Comparison of ENCODE assay signal across 8 cellular contexts in genomic region chr17:68455756-68456528, GRCh38. TPM values are rescaled to one million over a fixed set of nuclear protein-coding genes. Genes with fewer than 3 reads are reported as not detected.
DNase-seq lines count a peak whose midpoint lies in the region; ATAC-seq, FAIRE-seq and TF ChIP-seq lines count a peak whose summit lies in the region.

No MANE protein-coding gene starts in this region.

- CTCF ChIA-PET in Panc1 (lab: Charles Lee), result no interaction called here

- H3K4me3 ChIP-seq in Panc1 (ENCODE audit: low read depth in 2 of 2, low read length in 2 of 2), result peak overlapping the region; percentile 71

- no peak for ATAC-seq in Panc1
- no peak for ATAC-seq in GM21367 (IDR thresholded peaks at IDR 0.05; ENCODE audit: unreplicated experiment)
- ATAC-seq in HG03439 (IDR thresholded peaks at IDR 0.05; ENCODE audit: unreplicated experiment), result no peak

- no peaks in the 10 kb centered on the region for H3K36me3 ChIP-seq in Panc1 (ENCODE audit: control insufficient read depth, insufficient read depth, low read length)

- no peaks in the 10 kb centered on the region for H3K36me3 Mint-ChIP-seq in nephron progenitor cell (ENCODE audit: low read depth)

- POLR2A ChIA-PET in Panc1 (lab: Charles Lee), result interaction anchor here (0.6 kb wide), 1 partner anchor 187 kb away, joined by 4 read pairs; no protein-coding TSS in a partner anchor

- peak overlapping the region; percentile 93 for H3K4me3 Mint-ChIP-seq in nephron progenitor cell

- H3K27me3 Mint-ChIP-seq in nephron progenitor cell (ENCODE audit: low read depth, poor library complexity), result peaks cover 17% of the 10 kb centered on the region

- H3K27ac Mint-ChIP-seq in nephron progenitor cell, result no peak overlapping the region

- peaks cover 56% of the 10 kb centered on the region for H3K4me1 Mint-ChIP-seq in nephron progenitor cell

- in situ Hi-C loops in Panc1 (cut with HindIII; ENCODE audit: low pct_unique_long_range_greater_than_20kb, low sequenced_read_pairs), result no loop called here

- H3K27me3 ChIP-seq in Panc1 (ENCODE audit: control insufficient read depth, insufficient read depth, low read length), result no peaks in the 10 kb centered on the region

- TF ChIP-seq POLR2A in H54 (IDR thresholded peaks at IDR 0.05; ENCODE audit: low read depth, low read length), result no peak

- TF ChIP-seq CTCF in AG09319 (IDR thresholded peaks at IDR 0.05; ENCODE audit: low read depth, low read length) (no peak), Panc1 (IDR thresholded peaks at IDR 0.05) (no peak), nephron progenitor cell (IDR thresholded peaks at IDR 0.05) (no peak)

- FAIRE-seq in H54 (lab: Jason Lieb, UNC), result peak; percentile 78

- DNase-seq in AG09319 (ENCODE audit: extremely low read depth, low read depth) (peak; percentile 81), H54 (ENCODE audit: insufficient read length, low spot score) (peak; percentile 70), Panc1 (ENCODE audit: low read depth, low spot score) (no peak), epidermal melanocyte (ENCODE audit: insufficient read length, low spot score) (peak; percentile 49), nephron progenitor cell (no peak)
- no peak for DNase-seq in stimulated activated CD4-positive, alpha-beta T cell treated with anti-CD3 and anti-CD28 coated beads, Interleukin-2, amount 100 ng/mL, for 24 hours

- no TSS peak for BruUV-seq in Panc1 (replicated peaks; lab: Mats Ljungman, UMichigan)

- H3K9me3 ChIP-seq in Panc1 (ENCODE audit: control insufficient read depth, insufficient read depth, low read depth, low read length), result no peaks in the 10 kb centered on the region

- peak overlapping the region; percentile 70 for H3K27ac ChIP-seq in Panc1 (ENCODE audit: low read length)

- intact Hi-C loops in Panc1 (cut with micrococcal nuclease; ENCODE audit: unreplicated experiment), result no loop called here

- peaks cover 6% of the 10 kb centered on the region for H3K4me1 ChIP-seq in Panc1 (ENCODE audit: control insufficient read depth, insufficient read depth, low read length)

- no peaks in the 10 kb centered on the region for H3K9me3 Mint-ChIP-seq in nephron progenitor cell

RNA-seq across cellular contexts. Expression of gene WIPI1, which starts 1.4 kb away (rescaled TPM):
- 19.8 TPM for total RNA-seq in Panc1 (2021; ENCODE audit: unreplicated experiment)
- polyA plus RNA-seq in Panc1 (2012; ENCODE audit: insufficient read length), result 28.2 TPM

RNA-seq across cellular contexts. Expression of gene PRKAR1A, which starts 56.3 kb away (rescaled TPM):
- total RNA-seq in Panc1 (2021; ENCODE audit: unreplicated experiment), result 174 TPM
- 124 TPM for polyA plus RNA-seq in Panc1 (2012; ENCODE audit: insufficient read length)

Comparison
In these comparisons a context has a peak if more than half of its experiments do, and no peak if none do; other contexts are left out.
1. DNase-seq: peak in AG09319 (single experiment), H54 (single experiment) and epidermal melanocyte (single experiment); none in Panc1 (single experiment), nephron progenitor cell (single experiment) and stimulated activated CD4-positive, alpha-beta T cell treated with anti-CD3 and anti-CD28 coated beads, Interleukin-2, amount 100 ng/mL, for 24 hours (0 of 2).